In genomic region chr2:46082531-46083485, GRCh38 we compare ENCODE assay signal across 10 cellular contexts.
DNase-seq lines count a peak whose midpoint lies in the region; ATAC-seq and TF ChIP-seq lines count a peak whose summit lies in the region.
"Had no signal": no experiment of that assay in that cellular context is flagged by ENCODE, and none has a peak within 500 bp of the region (broad histone marks: within the 10 kb centered on the region; RNA-seq: fewer than 3 reads in every experiment).

No MANE protein-coding gene starts in this region.

- no TSS peak for BruUV-seq in Calu3 (replicated peaks; lab: Mats Ljungman, UMichigan)

- no peaks in the 10 kb centered on the region for H3K9me3 ChIP-seq in trophoblast cell (ENCODE audit: insufficient read depth, low read depth, low read length)
- H3K9me3 ChIP-seq: SJSA1 had no signal

- H3K27ac ChIP-seq in trophoblast cell (ENCODE audit: low read depth, low read length) = no peak overlapping the region
- H3K27ac ChIP-seq: SJSA1 had no signal

- H2BK120ac ChIP-seq in trophoblast cell (ENCODE audit: insufficient read depth, low read length, poor library complexity) = no peak overlapping the region

- ATAC-seq in HG02973 (IDR thresholded peaks at IDR 0.05; ENCODE audit: unreplicated experiment) = no peak

- no peaks in the 10 kb centered on the region for H3K4me1 Mint-ChIP-seq in Calu3 (ENCODE audit: low read depth, unreplicated experiment)

- H2AFZ ChIP-seq in trophoblast cell (ENCODE audit: insufficient read depth, low read length, poor library complexity) = no peak overlapping the region

- DNase-seq in GDM1 (lab: John Stamatoyannopoulos, UW) (peak; percentile 5), NOMO-1 treated with DMSO at 0.1 percent for 48 hours (lab: John Stamatoyannopoulos, UW; ENCODE audit: unreplicated experiment) (peak; percentile 92), epithelial cell of esophagus (ENCODE audit: low read depth) (peak; percentile 25), trophoblast cell (peak; percentile 69 to 82), Calu3 (no peak), NCI-H2171 treated with DMSO at 0.1 percent for 48 hours (lab: John Stamatoyannopoulos, UW) (no peak)
- no peak for DNase-seq in activated effector memory CD4-positive, alpha-beta T cell treated with Interleukin-2 at 50 U/mL for 16 hours
- DNase-seq: NCI-H2081 treated with DMSO at 0.1 percent for 48 hours had no signal

- no peak overlapping the region for H3K4me3 ChIP-seq in epithelial cell of esophagus (ENCODE audit: low read length)
- H3K4me3 ChIP-seq in trophoblast cell (ENCODE audit: low read depth, low read length) = no peak overlapping the region
- H3K4me3 ChIP-seq: SJSA1 had no signal

- no peak overlapping the region for H3K4me3 Mint-ChIP-seq in Calu3 (ENCODE audit: low read depth, unreplicated experiment)

- TF ChIP-seq CTCF in epithelial cell of esophagus (IDR thresholded peaks at IDR 0.05; ENCODE audit: insufficient read depth, low read depth, low read length, missing control alignments) (no peak), Calu3 (IDR thresholded peaks at IDR 0.05; ENCODE audit: unreplicated experiment) (no peak)

- H4K12ac ChIP-seq in trophoblast cell (ENCODE audit: low read depth, low read length) = no peak overlapping the region

- peaks cover 0 to 13% of the 10 kb centered on the region in 2 experiments for H3K36me3 ChIP-seq in trophoblast cell (ENCODE audit: control insufficient read depth in 1 of 2, insufficient read depth in 2 of 2, low read length in 2 of 2)

- H3K4ac ChIP-seq in trophoblast cell (ENCODE audit: low read depth, low read length) = no peak overlapping the region

- no peak overlapping the region for H3K9ac ChIP-seq in trophoblast cell (ENCODE audit: low read length)

- no peak overlapping the region for H4K8ac ChIP-seq in trophoblast cell (ENCODE audit: low read depth, low read length)

- H3K27me3 ChIP-seq in trophoblast cell (ENCODE audit: insufficient read depth, low read length) = no peaks in the 10 kb centered on the region
- H3K27me3 ChIP-seq: SJSA1 had no signal

- no peaks in the 10 kb centered on the region for H3K27me3 Mint-ChIP-seq in Calu3 (ENCODE audit: unreplicated experiment)

- H2AK5ac ChIP-seq in trophoblast cell (ENCODE audit: low read length) = no peak overlapping the region

- H3K4me1 ChIP-seq in trophoblast cell (ENCODE audit: control insufficient read depth in 1 of 2, insufficient read depth in 2 of 2, low read length in 2 of 2) = peaks cover 6 to 8% of the 10 kb centered on the region in 2 experiments

- H3K27ac Mint-ChIP-seq in Calu3 (ENCODE audit: unreplicated experiment) = no peak overlapping the region

- no peak overlapping the region for H3K23ac ChIP-seq in trophoblast cell (ENCODE audit: low read length)

- H2BK12ac ChIP-seq in trophoblast cell (ENCODE audit: low read length) = peak overlapping the region; percentile 65

- H3K14ac ChIP-seq in trophoblast cell (ENCODE audit: low read length) = no peak overlapping the region

- H3K4me2 ChIP-seq in trophoblast cell (ENCODE audit: low read length) = no peak overlapping the region

- WGBS in trophoblast cell (ENCODE audit: extremely low coverage, insufficient coverage, insufficient read length) = no CpG with 5 or more reads among the region's 14 CpGs

- no peak overlapping the region for H2BK5ac ChIP-seq in trophoblast cell (ENCODE audit: low read depth, low read length, poor library complexity)

- no peaks in the 10 kb centered on the region for H3K36me3 Mint-ChIP-seq in Calu3 (ENCODE audit: insufficient read depth, unreplicated experiment)

- intact Hi-C loops in Calu3 (cut with micrococcal nuclease; ENCODE audit: unreplicated experiment) = no loop called here

- CTCF ChIA-PET in Calu3 (lab: Charles Lee) = no interaction called here

- H3K79me2 ChIP-seq in trophoblast cell (ENCODE audit: control insufficient read depth, insufficient read depth, low read length, poor library complexity) = no peaks in the 10 kb centered on the region

- H3K79me1 ChIP-seq in trophoblast cell (ENCODE audit: low read length) = peaks cover 5% of the 10 kb centered on the region

- H3K9me3 Mint-ChIP-seq in Calu3 (ENCODE audit: low read depth, unreplicated experiment) = no peaks in the 10 kb centered on the region

- peak overlapping the region; percentile 12 for H3K18ac ChIP-seq in trophoblast cell (ENCODE audit: low read length)

- H4K91ac ChIP-seq in trophoblast cell (ENCODE audit: low read depth, low read length) = peak overlapping the region; percentile 30

Comparison
In these comparisons a context has a peak if more than half of its experiments do, and no peak if none do; other contexts are left out.
1. DNase-seq: peak in GDM1 (single experiment), NOMO-1 treated with DMSO at 0.1 percent for 48 hours (single experiment), epithelial cell of esophagus (single experiment) and trophoblast cell (2 of 2); none in Calu3 (single experiment), activated effector memory CD4-positive, alpha-beta T cell treated with Interleukin-2 at 50 U/mL for 16 hours (single experiment) and NCI-H2171 treated with DMSO at 0.1 percent for 48 hours (single experiment).